ENCODE assay signal across 9 cellular contexts in the genomic region with DNA sequence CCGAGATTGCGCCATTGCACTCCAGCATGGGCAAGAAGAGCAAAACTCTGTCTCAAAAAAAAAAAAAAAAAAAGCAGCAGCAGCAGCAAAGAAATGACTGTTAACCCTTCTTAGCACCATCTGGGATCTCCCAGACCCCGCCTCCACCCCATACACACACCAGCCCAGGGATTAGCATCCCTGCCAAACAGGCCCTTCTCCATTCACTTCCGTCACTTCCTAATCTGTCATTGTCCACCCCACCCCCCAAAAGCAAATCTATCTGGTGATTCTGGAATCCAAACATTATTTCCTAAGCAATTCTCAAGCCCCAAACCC. TPM values are rescaled to one million over a fixed set of nuclear protein-coding genes. Genes with fewer than 3 reads are reported as not detected.
DNase-seq lines count a peak whose midpoint lies in the region; ATAC-seq, FAIRE-seq and TF ChIP-seq lines count a peak whose summit lies in the region.
"Had no signal": no experiment of that assay in that cellular context is flagged by ENCODE, and none has a peak within 500 bp of the region (broad histone marks: within the 10 kb centered on the region; RNA-seq: fewer than 3 reads in every experiment).

No MANE protein-coding gene starts in this region.

- TF ChIP-seq CTCF in kidney (IDR thresholded peaks at IDR 0.05; ENCODE audit: borderline replicate concordance, extremely low read depth, insufficient read depth) (no peak), thyroid gland (IDR thresholded peaks at IDR 0.05) (no peak), GM13976 (IDR thresholded peaks at IDR 0.05; ENCODE audit: borderline replicate concordance, control extremely low read depth, extremely low read depth, insufficient read depth, missing control alignments) (no peak)

- peaks cover 5% of the 10 kb centered on the region for H3K36me3 Mint-ChIP-seq in activated CD4-positive, alpha-beta T cell treated with anti-CD3 and anti-CD28 coated beads, Interleukin-2, amount 10 ng/mL, durations not matched to agents 7 days and 5 days (ENCODE audit: low read depth)
- H3K36me3 Mint-ChIP-seq in activated naive CD8-positive, alpha-beta T cell treated with anti-CD3 and anti-CD28 coated beads, Interleukin-2, amount 50 U/mL, for 24 hours (ENCODE audit: low read depth): peaks cover 27% of the 10 kb centered on the region

- no peak for ATAC-seq in activated naive CD8-positive, alpha-beta T cell treated with anti-CD3 and anti-CD28 coated beads, Interleukin-2, amount 50 U/mL, for 24 hours
- ATAC-seq in HG02763 (IDR thresholded peaks at IDR 0.05; ENCODE audit: unreplicated experiment) (no peak), HG02981 (IDR thresholded peaks at IDR 0.05; ENCODE audit: unreplicated experiment) (no peak)

- no peaks in the 10 kb centered on the region for H3K9me3 Mint-ChIP-seq in activated CD4-positive, alpha-beta T cell treated with anti-CD3 and anti-CD28 coated beads, Interleukin-2, amount 10 ng/mL, durations not matched to agents 7 days and 5 days
- no peaks in the 10 kb centered on the region for H3K9me3 Mint-ChIP-seq in activated naive CD8-positive, alpha-beta T cell treated with anti-CD3 and anti-CD28 coated beads, Interleukin-2, amount 50 U/mL, for 24 hours

- H3K27ac Mint-ChIP-seq in activated CD4-positive, alpha-beta T cell treated with anti-CD3 and anti-CD28 coated beads, Interleukin-2, amount 10 ng/mL, durations not matched to agents 7 days and 5 days: peak overlapping the region; percentile 99
- peak overlapping the region; percentile 96 for H3K27ac Mint-ChIP-seq in activated naive CD8-positive, alpha-beta T cell treated with anti-CD3 and anti-CD28 coated beads, Interleukin-2, amount 50 U/mL, for 24 hours

- H3K27me3 Mint-ChIP-seq in activated CD4-positive, alpha-beta T cell treated with anti-CD3 and anti-CD28 coated beads, Interleukin-2, amount 10 ng/mL, durations not matched to agents 7 days and 5 days: peaks cover 10% of the 10 kb centered on the region
- peaks cover 13% of the 10 kb centered on the region for H3K27me3 Mint-ChIP-seq in activated naive CD8-positive, alpha-beta T cell treated with anti-CD3 and anti-CD28 coated beads, Interleukin-2, amount 50 U/mL, for 24 hours

- H3K4me3 ChIP-seq in kidney (ENCODE audit: low read length in 2 of 2): peak overlapping the region in 1 of 2 donors; percentile 1
- H3K4me3 ChIP-seq in thyroid gland (replicated peaks in 1 of 3): no peak overlapping the region

- no peak for DNase-seq in activated CD4-positive, alpha-beta T cell treated with anti-CD3 and anti-CD28 coated beads, Interleukin-2, amount 10 ng/mL, durations not matched to agents 7 days and 5 days
- no peak for DNase-seq in activated CD4-positive, alpha-beta T cell treated with anti-CD3 and anti-CD28 coated beads, Interleukin-2, amount 50 U/mL, for 4 hours
- no peak for DNase-seq in activated naive CD8-positive, alpha-beta T cell treated with anti-CD3 and anti-CD28 coated beads, Interleukin-2, amount 50 U/mL, for 24 hours
- DNase-seq in kidney (no peak), thyroid gland (no peak), GM13976 (ENCODE audit: low spot score) (no peak)
- DNase-seq: NCI-H1694 treated with DMSO at 0.1 percent for 48 hours had no signal

- FAIRE-seq in kidney (lab: Jason Lieb, UNC): no peak

- H3K9me3 ChIP-seq in kidney (ENCODE audit: control insufficient read depth in 1 of 2, low read length in 2 of 2) (no peaks in the 10 kb centered on the region), thyroid gland (no peaks in the 10 kb centered on the region)

- H3K4me1 ChIP-seq in kidney (ENCODE audit: control insufficient read depth in 1 of 2, insufficient read depth in 1 of 2, low read depth in 1 of 2, low read length in 2 of 2) (peaks cover 62 to 65% of the 10 kb centered on the region in 2 donors), thyroid gland (peaks cover 79 to 100% of the 10 kb centered on the region in 2 donors)

- H3K4me1 Mint-ChIP-seq in activated CD4-positive, alpha-beta T cell treated with anti-CD3 and anti-CD28 coated beads, Interleukin-2, amount 10 ng/mL, durations not matched to agents 7 days and 5 days: peaks cover 89% of the 10 kb centered on the region
- peaks cover 94% of the 10 kb centered on the region for H3K4me1 Mint-ChIP-seq in activated naive CD8-positive, alpha-beta T cell treated with anti-CD3 and anti-CD28 coated beads, Interleukin-2, amount 50 U/mL, for 24 hours

- H3K27me3 ChIP-seq in thyroid gland: no peaks in the 10 kb centered on the region

- intact Hi-C loops in kidney (cut with DNase I): no loop called here
- intact Hi-C loops in thyroid gland (cut with DNase I): no loop called here

- peaks cover 0 to 7% of the 10 kb centered on the region in 2 donors for H3K36me3 ChIP-seq in kidney (ENCODE audit: control insufficient read depth in 1 of 2, insufficient read depth in 2 of 2, low read length in 2 of 2)
- H3K36me3 ChIP-seq in thyroid gland: no peaks in the 10 kb centered on the region

- peak overlapping the region; percentile 33 for H3K4me3 Mint-ChIP-seq in activated CD4-positive, alpha-beta T cell treated with anti-CD3 and anti-CD28 coated beads, Interleukin-2, amount 10 ng/mL, durations not matched to agents 7 days and 5 days
- H3K4me3 Mint-ChIP-seq in activated naive CD8-positive, alpha-beta T cell treated with anti-CD3 and anti-CD28 coated beads, Interleukin-2, amount 50 U/mL, for 24 hours: peak overlapping the region; percentile 75

- H3K9ac ChIP-seq in kidney (ENCODE audit: low read length in 2 of 2): peak overlapping the region; percentile 4 to 51

- WGBS in thyroid gland, 2 donors: 56 to 72% methylated on average over 4 of the region's 4 CpGs

- H3K27ac ChIP-seq in kidney (ENCODE audit: low read depth in 2 of 2, low read length in 2 of 2): peak overlapping the region; percentile 86 to 90
- H3K27ac ChIP-seq in thyroid gland: peak overlapping the region; percentile 83 to 96 (median 91)

- in situ Hi-C loops in GM13976 (cut with MboI; ENCODE audit: low sequenced_read_pairs, unreplicated experiment): no loop called here

- POLR2A ChIA-PET in activated CD4-positive, alpha-beta T cell treated with anti-CD3 and anti-CD28 coated beads, Interleukin-2, amount 10 ng/mL, durations not matched to agents 7 days and 5 days (lab: Charles Lee): interaction anchor here (0.6 to 1.1 kb wide), 3 partner anchors 21 to 119 kb away, joined by 3 to 4 read pairs (median 4); a partner anchor contains a TSS

- CTCF ChIA-PET in activated CD4-positive, alpha-beta T cell treated with anti-CD3 and anti-CD28 coated beads, Interleukin-2, amount 10 ng/mL, durations not matched to agents 7 days and 5 days (lab: Charles Lee): interaction anchor here (1.2 to 11.8 kb wide), 7 partner anchors 8 to 158 kb away, joined by 3 to 85 read pairs (median 10); a partner anchor contains a TSS

- TF ChIP-seq POLR2A in thyroid gland (IDR thresholded peaks at IDR 0.05): no peak

RNA-seq across cellular contexts. Expression of a gene that starts 5.8 kb away (rescaled TPM):
- total RNA-seq in activated CD4-positive, alpha-beta T cell treated with anti-CD3 and anti-CD28 coated beads, Interleukin-2, amount 10 ng/mL, durations not matched to agents 7 days and 5 days: 100 to 1,000 TPM; 206 to 237 TPM
- total RNA-seq in kidney (700 TPM), thyroid gland (100 to 1,000 TPM; 227 to 400 (median 288) TPM)
- polyA plus RNA-seq in kidney (ENCODE audit: insufficient read depth, low read depth, low replicate concordance): 36.6 TPM

RNA-seq across cellular contexts. Expression of a gene that starts 21.3 kb away (rescaled TPM):
- 1,000 to 10,000 TPM; 1,239 to 1,470 TPM for total RNA-seq in activated CD4-positive, alpha-beta T cell treated with anti-CD3 and anti-CD28 coated beads, Interleukin-2, amount 10 ng/mL, durations not matched to agents 7 days and 5 days
- 1,136 TPM for total RNA-seq in kidney
- polyA plus RNA-seq in kidney (ENCODE audit: insufficient read depth, low read depth, low replicate concordance): 1,809 TPM
- total RNA-seq in thyroid gland: 1,000 to 10,000 TPM; 1,334 to 1,814 (median 1,607) TPM

RNA-seq across cellular contexts. Expression of a gene that starts 38.9 kb away (rescaled TPM):
- total RNA-seq in activated CD4-positive, alpha-beta T cell treated with anti-CD3 and anti-CD28 coated beads, Interleukin-2, amount 10 ng/mL, durations not matched to agents 7 days and 5 days: 10 to 100 TPM; 24.1 to 26.0 TPM
- total RNA-seq in kidney (29.5 TPM), thyroid gland (10 to 100 TPM; 13.7 to 20.0 (median 16.1) TPM)
- 18.7 TPM for polyA plus RNA-seq in kidney (ENCODE audit: insufficient read depth, low read depth, low replicate concordance)

RNA-seq across cellular contexts. Expression of a gene that starts 49.2 kb away (rescaled TPM):
- 100 to 1,000 TPM; 270 to 299 TPM for total RNA-seq in activated CD4-positive, alpha-beta T cell treated with anti-CD3 and anti-CD28 coated beads, Interleukin-2, amount 10 ng/mL, durations not matched to agents 7 days and 5 days
- total RNA-seq in kidney (71.8 TPM), thyroid gland (10 to 100 TPM; 65.3 to 76.7 (median 70.7) TPM)
- 34.4 TPM for polyA plus RNA-seq in kidney (ENCODE audit: insufficient read depth, low read depth, low replicate concordance)
